20 cellular contexts compared by ENCODE assay signal in genomic region chr12:110965574-110965973, GRCh38. TPM values are rescaled to one million over a fixed set of nuclear protein-coding genes. Genes with fewer than 3 reads are reported as not detected.
DNase-seq lines count a peak whose midpoint lies in the region; ATAC-seq and TF ChIP-seq lines count a peak whose summit lies in the region.
"Had no signal": no experiment of that assay in that cellular context is flagged by ENCODE, and none has a peak within 500 bp of the region (broad histone marks: within the 10 kb centered on the region; RNA-seq: fewer than 3 reads in every experiment).

No MANE protein-coding gene starts in this region.

- H3K9me3 Mint-ChIP-seq in activated CD4-positive, alpha-beta T cell treated with anti-CD3 and anti-CD28 coated beads, Interleukin-2, amount 10 ng/mL, durations not matched to agents 24 days and 14 days = no peaks in the 10 kb centered on the region
- H3K9me3 Mint-ChIP-seq in activated CD4-positive, alpha-beta T cell treated with anti-CD3 and anti-CD28 coated beads, Interleukin-2, amount 10 ng/mL, durations not matched to agents 7 days and 5 days = no peaks in the 10 kb centered on the region
- H3K9me3 Mint-ChIP-seq in endodermal cell (peaks cover 4% of the 10 kb centered on the region), osteocyte (ENCODE audit: unreplicated experiment) (no peaks in the 10 kb centered on the region)
- H3K9me3 Mint-ChIP-seq: HFFc6 had no signal

- H3K27ac ChIP-seq in endodermal cell (ENCODE audit: low read depth, low read length) = no peak overlapping the region
- H3K27ac ChIP-seq: GM23248, Peyer's patch had no signal

- intact Hi-C loops in activated CD4-positive, alpha-beta T cell treated with anti-CD3 and anti-CD28 coated beads, Interleukin-2, amount 10 ng/mL, durations not matched to agents 24 days and 14 days (cut with micrococcal nuclease) = no loop called here

- no peaks in the 10 kb centered on the region for H3K27me3 ChIP-seq in endodermal cell (ENCODE audit: control insufficient read depth, insufficient read depth, low read length, poor library complexity, severe bottlenecking)
- H3K27me3 ChIP-seq: Peyer's patch had no signal

- no peaks in the 10 kb centered on the region for H3K4me1 ChIP-seq in endodermal cell (ENCODE audit: control insufficient read depth, insufficient read depth, low read length)
- H3K4me1 ChIP-seq: Peyer's patch had no signal

- H3K36me3 Mint-ChIP-seq in activated CD4-positive, alpha-beta T cell treated with anti-CD3 and anti-CD28 coated beads, Interleukin-2, amount 10 ng/mL, durations not matched to agents 24 days and 14 days (ENCODE audit: low read depth) = no peaks in the 10 kb centered on the region
- H3K36me3 Mint-ChIP-seq in activated CD4-positive, alpha-beta T cell treated with anti-CD3 and anti-CD28 coated beads, Interleukin-2, amount 10 ng/mL, durations not matched to agents 7 days and 5 days (ENCODE audit: low read depth) = no peaks in the 10 kb centered on the region
- no peaks in the 10 kb centered on the region for H3K36me3 Mint-ChIP-seq in endodermal cell (ENCODE audit: low read depth)
- H3K36me3 Mint-ChIP-seq in osteocyte (ENCODE audit: unreplicated experiment) = no peaks in the 10 kb centered on the region
- H3K36me3 Mint-ChIP-seq: CD14-positive monocyte had no signal

- POLR2A ChIA-PET in activated CD4-positive, alpha-beta T cell treated with anti-CD3 and anti-CD28 coated beads, Interleukin-2, amount 10 ng/mL, durations not matched to agents 7 days and 5 days (lab: Charles Lee) = no interaction called here
- POLR2A ChIA-PET in GM10248 (lab: Yijun Ruan, JAX) = no interaction called here

- no peaks in the 10 kb centered on the region for H3K4me1 Mint-ChIP-seq in activated CD4-positive, alpha-beta T cell treated with anti-CD3 and anti-CD28 coated beads, Interleukin-2, amount 10 ng/mL, durations not matched to agents 24 days and 14 days
- H3K4me1 Mint-ChIP-seq in activated CD4-positive, alpha-beta T cell treated with anti-CD3 and anti-CD28 coated beads, Interleukin-2, amount 10 ng/mL, durations not matched to agents 7 days and 5 days = no peaks in the 10 kb centered on the region
- H3K4me1 Mint-ChIP-seq in endodermal cell = no peaks in the 10 kb centered on the region
- H3K4me1 Mint-ChIP-seq in osteocyte (ENCODE audit: unreplicated experiment) = no peaks in the 10 kb centered on the region
- H3K4me1 Mint-ChIP-seq: CD14-positive monocyte had no signal

- no peak overlapping the region for H3K9ac ChIP-seq in endodermal cell (ENCODE audit: extremely low read depth, low read length, poor library complexity, severe bottlenecking)
- H3K9ac ChIP-seq: GM23248 had no signal

- H3K4me3 Mint-ChIP-seq in activated CD4-positive, alpha-beta T cell treated with anti-CD3 and anti-CD28 coated beads, Interleukin-2, amount 10 ng/mL, durations not matched to agents 24 days and 14 days = no peak overlapping the region
- H3K4me3 Mint-ChIP-seq in activated CD4-positive, alpha-beta T cell treated with anti-CD3 and anti-CD28 coated beads, Interleukin-2, amount 10 ng/mL, durations not matched to agents 7 days and 5 days = no peak overlapping the region
- H3K4me3 Mint-ChIP-seq in endodermal cell (no peak overlapping the region), osteocyte (ENCODE audit: unreplicated experiment) (no peak overlapping the region)
- H3K4me3 Mint-ChIP-seq: CD14-positive monocyte, HFFc6 had no signal

- 92 to 100% methylated on average over 2 to 12 of the region's 12 CpGs for WGBS in endodermal cell (ENCODE audit: insufficient coverage in 1 of 2, insufficient read length in 1 of 2), 2 experiments

- ATAC-seq in HG03196 (IDR thresholded peaks at IDR 0.05; ENCODE audit: unreplicated experiment) = no peak

- no peak overlapping the region for H3K4me3 ChIP-seq in endodermal cell (ENCODE audit: low read length)
- H3K4me3 ChIP-seq: GM23248, Peyer's patch had no signal

- CTCF ChIA-PET in activated CD4-positive, alpha-beta T cell treated with anti-CD3 and anti-CD28 coated beads, Interleukin-2, amount 10 ng/mL, durations not matched to agents 7 days and 5 days (lab: Charles Lee) = no interaction called here
- CTCF ChIA-PET in GM10248 (lab: Yijun Ruan, JAX) = interaction anchor here (1.2 to 1.7 kb wide), 2 partner anchors 10 to 70 kb away, joined by 4 to 6 read pairs; no protein-coding TSS in a partner anchor

- DNase-seq in activated CD4-positive, alpha-beta T cell treated with anti-CD3 and anti-CD28 coated beads, Interleukin-2, amount 10 ng/mL, durations not matched to agents 24 days and 14 days = no peak
- no peak for DNase-seq in activated CD4-positive, alpha-beta T cell treated with anti-CD3 and anti-CD28 coated beads, Interleukin-2, amount 10 ng/mL, durations not matched to agents 7 days and 5 days
- peak; percentile 28 for DNase-seq in NCI-H69 (lab: John Stamatoyannopoulos, UW)
- DNase-seq in endodermal cell = peak; percentile 63
- DNase-seq in osteocyte (ENCODE audit: extremely low spot score, unreplicated experiment) = peak; percentile 80
- DNase-seq in hypothalamus (lab: John Stamatoyannopoulos, UW) = no peak
- no peak for DNase-seq in GM10248 (ENCODE audit: extremely low spot score)
- DNase-seq: COR-L47, DMS79, GDM1, HFFc6, KBM-7, NCI-H1048, NCI-H226, Peyer's patch, SHP77 had no signal

- peaks cover 3% of the 10 kb centered on the region for H3K9me3 ChIP-seq in endodermal cell (ENCODE audit: control insufficient read depth, low read length)
- H3K9me3 ChIP-seq: Peyer's patch had no signal

- peak overlapping the region; percentile 67 for H3K27ac Mint-ChIP-seq in activated CD4-positive, alpha-beta T cell treated with anti-CD3 and anti-CD28 coated beads, Interleukin-2, amount 10 ng/mL, durations not matched to agents 24 days and 14 days
- no peak overlapping the region for H3K27ac Mint-ChIP-seq in activated CD4-positive, alpha-beta T cell treated with anti-CD3 and anti-CD28 coated beads, Interleukin-2, amount 10 ng/mL, durations not matched to agents 7 days and 5 days
- H3K27ac Mint-ChIP-seq in endodermal cell = no peak overlapping the region
- no peak overlapping the region for H3K27ac Mint-ChIP-seq in osteocyte (ENCODE audit: unreplicated experiment)
- H3K27ac Mint-ChIP-seq: CD14-positive monocyte, HFFc6 had no signal

- TF ChIP-seq CTCF in endodermal cell (conservative IDR thresholded peaks at IDR 0.05) (no peak), osteocyte (IDR thresholded peaks at IDR 0.05) (no peak), GM10248 (IDR thresholded peaks at IDR 0.05; ENCODE audit: control extremely low read depth, extremely low read depth, low read depth, missing control alignments) (no peak)

- H3K36me3 ChIP-seq in endodermal cell (ENCODE audit: control insufficient read depth, insufficient read depth, low read length) = no peaks in the 10 kb centered on the region
- H3K36me3 ChIP-seq: Peyer's patch had no signal

- H3K27me3 Mint-ChIP-seq in activated CD4-positive, alpha-beta T cell treated with anti-CD3 and anti-CD28 coated beads, Interleukin-2, amount 10 ng/mL, durations not matched to agents 24 days and 14 days = peaks cover 7% of the 10 kb centered on the region
- H3K27me3 Mint-ChIP-seq in activated CD4-positive, alpha-beta T cell treated with anti-CD3 and anti-CD28 coated beads, Interleukin-2, amount 10 ng/mL, durations not matched to agents 7 days and 5 days = peaks cover 4% of the 10 kb centered on the region
- H3K27me3 Mint-ChIP-seq in endodermal cell (ENCODE audit: insufficient read depth) (peaks cover 17% of the 10 kb centered on the region), osteocyte (ENCODE audit: unreplicated experiment) (peaks cover 11% of the 10 kb centered on the region)

RNA-seq across cellular contexts. Expression of gene MYL2, which starts 45.2 kb away (rescaled TPM):
- not detected in 2 replicates for total RNA-seq in activated CD4-positive, alpha-beta T cell treated with anti-CD3 and anti-CD28 coated beads, Interleukin-2, amount 10 ng/mL, durations not matched to agents 24 days and 14 days
- not detected for total RNA-seq in activated CD4-positive, alpha-beta T cell treated with anti-CD3 and anti-CD28 coated beads, Interleukin-2, amount 10 ng/mL, durations not matched to agents 7 days and 5 days
- total RNA-seq in endodermal cell (under 1 TPM in 1 of 2 donors, not detected in 1; 0.89 TPM), osteocyte (not detected in 2 replicates)
- polyA plus RNA-seq in endodermal cell (2013, experiment 1 of 2) = not detected
- polyA plus RNA-seq in endodermal cell (2013, experiment 2 of 2) = not detected
- total RNA-seq: GM23248, HFFc6, HT-29, Peyer's patch had no signal
- polyA plus RNA-seq: CD14-positive monocyte, GM23248 had no signal

Comparison
In these comparisons a context has a peak if more than half of its experiments do, and no peak if none do; other contexts are left out.
1. DNase-seq: peak in NCI-H69 (single experiment), endodermal cell (single experiment) and osteocyte (single experiment); none in activated CD4-positive, alpha-beta T cell treated with anti-CD3 and anti-CD28 coated beads, Interleukin-2, amount 10 ng/mL, durations not matched to agents 24 days and 14 days (single experiment), activated CD4-positive, alpha-beta T cell treated with anti-CD3 and anti-CD28 coated beads, Interleukin-2, amount 10 ng/mL, durations not matched to agents 7 days and 5 days (single experiment), hypothalamus (0 of 51) and GM10248 (single experiment).